In genomic region chr5:171931163-171931562, GRCh38 we compare ENCODE assay signal across 27 cellular contexts.
A peak's percentile ranks its signal among the peaks of the same experiment; 100 is the strongest.
DNase-seq lines count a peak whose midpoint lies in the region; ATAC-seq, FAIRE-seq and TF ChIP-seq lines count a peak whose summit lies in the region.
"Had no signal": no experiment of that assay in that cellular context is flagged by ENCODE, and none has a peak within 500 bp of the region (broad histone marks: within the 10 kb centered on the region; RNA-seq: fewer than 3 reads in every experiment).

No MANE protein-coding gene starts in this region.

- no peak overlapping the region for H2AFZ ChIP-seq in HepG2 (ENCODE audit: low read length)
- H2AFZ ChIP-seq: PC-9 had no signal

- no peak for TF ChIP-seq RAD21 in HepG2 (CRISPR knock-in tag; IDR thresholded peaks at IDR 0.05)

- H3K27me3 ChIP-seq in HepG2 (ENCODE audit: control insufficient read depth in 1 of 2, insufficient read depth in 2 of 2, low read length in 2 of 2) (no peaks in the 10 kb centered on the region), spleen (replicated peaks in 1 of 7) (no peaks in the 10 kb centered on the region)
- H3K27me3 ChIP-seq: ascending aorta, gastroesophageal sphincter, right lobe of liver, thyroid gland had no signal

- peak; percentile 74 for FAIRE-seq in GM12891 (lab: Jason Lieb, UNC)
- FAIRE-seq in HepG2 (lab: Jason Lieb, UNC) = no peak
- FAIRE-seq: endometrium, H54 had no signal

- no peak for TF ChIP-seq CTCF in GM20000 (IDR thresholded peaks at IDR 0.05; ENCODE audit: extremely low read depth, missing control alignments)
- no peak for TF ChIP-seq CTCF in HepG2 (CRISPR knock-in tag; IDR thresholded peaks at IDR 0.05)
- no peak for TF ChIP-seq CTCF in spleen (IDR thresholded peaks at IDR 0.05 in 8 of 11, conservative IDR thresholded peaks at IDR 0.05 in 3 of 11)

- H3K27ac ChIP-seq in HepG2 (ENCODE audit: extremely low read length, insufficient read depth, low read length) (no peak overlapping the region), spleen (no peak overlapping the region)
- H3K27ac ChIP-seq: ascending aorta, gastroesophageal sphincter, PC-9, right lobe of liver, thyroid gland had no signal

- H3K4me1 Mint-ChIP-seq in activated CD4-positive, alpha-beta memory T cell treated with anti-CD3 and anti-CD28 coated beads, Interleukin-2, amount 10 ng/mL, durations not matched to agents 7 days and 5 days = peaks cover 12% of the 10 kb centered on the region

- intact Hi-C loops in HepG2 (cut with micrococcal nuclease; ENCODE audit: unreplicated experiment) = no loop called here
- intact Hi-C loops in spleen (cut with DNase I; ENCODE audit: low total_unique reads) = no loop called here

- H3K4me3 ChIP-seq in HepG2 (replicated peaks in 1 of 3; ENCODE audit: insufficient read depth in 1 of 3, low read depth in 2 of 3, low read length in 3 of 3) = no peak overlapping the region
- no peak overlapping the region for H3K4me3 ChIP-seq in spleen
- H3K4me3 ChIP-seq: ascending aorta, gastroesophageal sphincter, mucosa of descending colon, PC-9, right lobe of liver, thyroid gland had no signal

- CTCF ChIA-PET in HepG2 (lab: Yijun Ruan, JAX; ENCODE audit: low intra/inter-chr PET ratio, low total read pairs) = no interaction called here
- CTCF ChIA-PET in activated CD4-positive, alpha-beta memory T cell treated with anti-CD3 and anti-CD28 coated beads, Interleukin-2, amount 10 ng/mL, durations not matched to agents 7 days and 5 days (lab: Charles Lee) = interaction anchor here (1.4 kb wide), 1 partner anchor 12 kb away, joined by 3 read pairs; no protein-coding TSS in a partner anchor

- H3K9me3 Mint-ChIP-seq in activated CD4-positive, alpha-beta memory T cell treated with anti-CD3 and anti-CD28 coated beads, Interleukin-2, amount 10 ng/mL, durations not matched to agents 7 days and 5 days = peaks cover 3% of the 10 kb centered on the region
- H3K9me3 Mint-ChIP-seq: dendritic cell treated with granulocyte-macrophage colony-stimulating factor and Interleukin-4, amounts not matched to agents 40 ng/mL and 50 ng/mL, for 4 days had no signal

- POLR2A ChIA-PET in HepG2 (lab: Yijun Ruan, JAX) = no interaction called here
- POLR2A ChIA-PET in activated CD4-positive, alpha-beta memory T cell treated with anti-CD3 and anti-CD28 coated beads, Interleukin-2, amount 10 ng/mL, durations not matched to agents 7 days and 5 days (lab: Charles Lee) = no interaction called here

- H3K27ac Mint-ChIP-seq in activated CD4-positive, alpha-beta memory T cell treated with anti-CD3 and anti-CD28 coated beads, Interleukin-2, amount 10 ng/mL, durations not matched to agents 7 days and 5 days = no peak overlapping the region
- H3K27ac Mint-ChIP-seq: activated naive CD4-positive, alpha-beta T cell treated with anti-CD3 and anti-CD28 coated beads for 36 hours; CD14-positive monocyte; dendritic cell treated with granulocyte-macrophage colony-stimulating factor and Interleukin-4, amounts not matched to agents 40 ng/mL and 50 ng/mL, for 4 days had no signal

- H3K4me2 ChIP-seq in HepG2 (ENCODE audit: low read depth, low read length) = no peak overlapping the region
- H3K4me2 ChIP-seq: PC-9 had no signal

- in situ Hi-C loops in SK-MEL-5 (cut with HindIII; ENCODE audit: low pct_unique_long_range_greater_than_20kb, low sequenced_read_pairs) = no loop called here
- in situ Hi-C loops in HepG2 (cut with HindIII; ENCODE audit: extremely low pct_ligation_motif_present, low pct_unique_long_range_greater_than_20kb) = no loop called here

- peaks cover 18% of the 10 kb centered on the region for H3K36me3 Mint-ChIP-seq in activated CD4-positive, alpha-beta memory T cell treated with anti-CD3 and anti-CD28 coated beads, Interleukin-2, amount 10 ng/mL, durations not matched to agents 7 days and 5 days (ENCODE audit: low read depth)

- TF ChIP-seq POLR2A in GM12891 (IDR thresholded peaks at IDR 0.05; ENCODE audit: low read depth, low read length) = no peak
- no peak for TF ChIP-seq POLR2A in HepG2 (IDR thresholded peaks at IDR 0.05; ENCODE audit: insufficient read depth in 1 of 2, low read depth in 2 of 2, low read length in 2 of 2)
- no peak for TF ChIP-seq POLR2A in spleen (IDR thresholded peaks at IDR 0.05)

- H3K79me2 ChIP-seq in HepG2 (ENCODE audit: insufficient read depth, low read length) = peaks cover 66% of the 10 kb centered on the region

- H3K36me3 ChIP-seq in HepG2 (replicated peaks in 1 of 2; ENCODE audit: control insufficient read depth in 1 of 2, insufficient read depth in 2 of 2, low read length in 2 of 2) = no peaks in the 10 kb centered on the region
- H3K36me3 ChIP-seq in spleen = peaks cover 0 to 10% (median 0%) of the 10 kb centered on the region in 6 donors
- H3K36me3 ChIP-seq: gastroesophageal sphincter, right lobe of liver, thyroid gland had no signal

- H3K4me1 ChIP-seq in HepG2 (ENCODE audit: insufficient read depth, low read length) (peaks cover 12% of the 10 kb centered on the region), spleen (peaks cover 0 to 47% (median 22%) of the 10 kb centered on the region in 6 donors)
- H3K4me1 ChIP-seq: ascending aorta, thyroid gland had no signal

- no peak for TF ChIP-seq EP300 in HepG2 (IDR thresholded peaks at IDR 0.05; ENCODE audit: low read depth in 2 of 2, low read length in 2 of 2)
- no peak for TF ChIP-seq EP300 in HepG2 (CRISPR knock-in tag; IDR thresholded peaks at IDR 0.05; ENCODE audit: borderline replicate concordance)

- H4K20me1 ChIP-seq in HepG2 (ENCODE audit: insufficient read depth, low read length) = peaks cover 15% of the 10 kb centered on the region; the same call in 1 of the 2 replicates

- 63% methylated on average over 2 of the region's 2 CpGs for WGBS in HepG2 (ENCODE audit: low lambda C conversion rate)
- WGBS in spleen, 5 donors = 74 to 88% (median 78%) methylated on average over 2 of the region's 2 CpGs

- H3K9ac ChIP-seq in HepG2 (ENCODE audit: insufficient read depth, low read depth, low read length) = no peak overlapping the region

- no peak overlapping the region for H3K4me3 Mint-ChIP-seq in activated CD4-positive, alpha-beta memory T cell treated with anti-CD3 and anti-CD28 coated beads, Interleukin-2, amount 10 ng/mL, durations not matched to agents 7 days and 5 days
- H3K4me3 Mint-ChIP-seq: activated naive CD4-positive, alpha-beta T cell treated with anti-CD3 and anti-CD28 coated beads for 36 hours; CD14-positive monocyte; dendritic cell treated with granulocyte-macrophage colony-stimulating factor and Interleukin-4, amounts not matched to agents 40 ng/mL and 50 ng/mL, for 4 days had no signal

- H3K27me3 Mint-ChIP-seq in activated CD4-positive, alpha-beta memory T cell treated with anti-CD3 and anti-CD28 coated beads, Interleukin-2, amount 10 ng/mL, durations not matched to agents 7 days and 5 days = no peaks in the 10 kb centered on the region
- H3K27me3 Mint-ChIP-seq: dendritic cell treated with granulocyte-macrophage colony-stimulating factor and Interleukin-4, amounts not matched to agents 40 ng/mL and 50 ng/mL, for 4 days had no signal

- H3K9me3 ChIP-seq in HepG2 (ENCODE audit: low read length) = peaks cover 9% of the 10 kb centered on the region; the same call in 1 of the 2 replicates
- H3K9me3 ChIP-seq in spleen = peaks cover 5 to 21% (median 16%) of the 10 kb centered on the region in 8 donors
- H3K9me3 ChIP-seq: thyroid gland had no signal

- ATAC-seq in HepG2 = peak; percentile 61
- ATAC-seq: activated CD4-positive, CD25-positive, alpha-beta regulatory T cell treated with anti-CD3 and anti-CD28 coated beads, Interleukin-2, amount 50 U/mL, for 24 hours; gastroesophageal sphincter; mucosa of descending colon had no signal

- DNase-seq in GM12891 (ENCODE audit: insufficient read length, low spot score) (no peak), GM20000 (ENCODE audit: low spot score) (peak; percentile 26), SK-MEL-5 (ENCODE audit: low read depth, low spot score) (peak; percentile 3), HepG2 (ENCODE audit: low spot score) (peak; percentile 17), NCI-H128 (lab: John Stamatoyannopoulos, UW; ENCODE audit: unreplicated experiment) (no peak), spleen (no peak)
- no peak for DNase-seq in activated CD4-positive, alpha-beta memory T cell treated with anti-CD3 and anti-CD28 coated beads, Interleukin-2, amount 10 ng/mL, durations not matched to agents 7 days and 5 days
- DNase-seq: activated CD8-positive, alpha-beta memory T cell treated with anti-CD3 and anti-CD28 coated beads for 24 hours; activated naive CD4-positive, alpha-beta T cell treated with anti-CD3 and anti-CD28 coated beads for 36 hours; activated T-cell treated with anti-CD3 and anti-CD28 coated beads, Interleukin-2, amount 50 U/mL, for 1 hour; hypothalamus; mucosa of descending colon; NCI-H1417 treated with DMSO at 0.1 percent for 48 hours; NCI-H446 treated with DMSO at 0.1 percent for 48 hours; PC-9; right lobe of liver; SHP77 treated with DMSO at 0.1 percent for 48 hours; stimulated activated naive CD4-positive, alpha-beta T cell treated with Interleukin-2 at 50 U/mL for 16 hours; T-helper 1 cell; thyroid gland had no signal

- BruUV-seq in HepG2 (replicated peaks; lab: Mats Ljungman, UMichigan) = no TSS peak

TF ChIP-seq in GM12891, 5 proteins besides CTCF, POLR2A, EP300 and RAD21:
- TF ChIP-seq TAF1 (IDR thresholded peaks at IDR 0.05; ENCODE audit: low read depth, low read length) (no peak), POU2F2 (IDR thresholded peaks at IDR 0.05; ENCODE audit: low read depth, low read length) (no peak), SPI1 (IDR thresholded peaks at IDR 0.05; ENCODE audit: low read depth, low read length) (no peak), PAX5 (IDR thresholded peaks at IDR 0.05; ENCODE audit: insufficient read depth, low read length, severe bottlenecking) (no peak), POLR2AphosphoS5 (IDR thresholded peaks at IDR 0.05; ENCODE audit: low read depth, low read length) (no peak)

TF ChIP-seq in HepG2, 621 proteins besides CTCF, POLR2A, EP300 and RAD21 (continues in another document):
- no peak for TF ChIP-seq ZBTB33 (CRISPR knock-in tag; IDR thresholded peaks at IDR 0.05)
- TF ChIP-seq RFXANK (CRISPR knock-in tag; IDR thresholded peaks at IDR 0.05) = no peak
- TF ChIP-seq RXRB (CRISPR knock-in tag; IDR thresholded peaks at IDR 0.05; ENCODE audit: borderline replicate concordance) = no peak
- TF ChIP-seq ZNF782 (CRISPR knock-in tag; IDR thresholded peaks at IDR 0.05; ENCODE audit: borderline replicate concordance) = no peak

Comparison
In these comparisons a context has a peak if more than half of its experiments do, and no peak if none do; other contexts are left out.
1. DNase-seq: peak in GM20000 (single experiment), SK-MEL-5 (single experiment) and HepG2 (single experiment); none in GM12891 (single experiment), NCI-H128 (single experiment), spleen (single experiment) and activated CD4-positive, alpha-beta memory T cell treated with anti-CD3 and anti-CD28 coated beads, Interleukin-2, amount 10 ng/mL, durations not matched to agents 7 days and 5 days (single experiment).